In the genomic region with DNA sequence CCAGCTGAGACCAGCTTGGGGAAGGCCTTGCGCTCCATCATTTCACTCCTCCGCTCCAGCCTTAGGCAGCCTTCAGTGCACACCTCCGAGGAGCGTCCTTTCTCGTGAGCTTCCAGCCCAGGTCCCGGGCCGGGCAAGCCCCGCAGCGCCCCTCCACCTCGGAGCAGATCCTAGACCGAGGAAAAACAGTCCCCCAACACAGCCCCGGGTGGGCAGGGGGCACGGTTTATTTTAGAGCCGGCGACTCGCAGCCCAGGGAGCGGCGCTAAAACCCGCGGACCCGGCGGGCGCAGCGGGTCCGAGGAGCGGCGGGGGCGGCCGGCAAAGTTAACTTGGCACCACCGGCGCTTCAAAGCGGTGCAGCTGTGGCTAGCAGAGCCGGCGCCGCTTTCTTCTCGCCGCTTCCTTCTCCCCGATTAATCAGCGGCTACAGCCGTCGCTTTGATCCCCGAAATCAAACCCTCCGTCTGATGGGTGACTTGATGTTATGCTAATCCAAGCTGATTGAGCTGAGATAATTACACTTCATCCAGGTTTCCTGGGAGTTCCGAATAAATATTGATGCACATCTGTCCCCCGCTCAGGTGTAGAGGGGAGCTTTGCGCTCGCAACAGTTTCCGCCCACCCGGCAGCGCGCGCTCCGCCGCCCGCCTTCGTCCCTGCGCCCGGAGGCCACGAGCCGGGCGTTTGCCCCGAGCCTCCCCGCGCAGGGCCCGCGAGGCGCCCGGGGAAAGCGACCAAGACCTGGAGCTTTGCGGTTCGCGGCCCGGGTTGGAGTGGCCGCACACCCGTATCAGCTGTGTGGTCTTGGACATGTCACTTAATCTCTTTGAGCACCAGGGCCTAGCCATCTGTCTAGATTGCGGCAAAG, we compare ENCODE assay signal across 13 cellular contexts.
DNase-seq lines count a peak whose midpoint lies in the region; ATAC-seq, FAIRE-seq and TF ChIP-seq lines count a peak whose summit lies in the region.
"Had no signal": no experiment of that assay in that cellular context is flagged by ENCODE, and none has a peak within 500 bp of the region (broad histone marks: within the 10 kb centered on the region; RNA-seq: fewer than 3 reads in every experiment).

No MANE protein-coding gene starts in this region.

- H3K36me3 ChIP-seq in right atrium auricular region = no peaks in the 10 kb centered on the region
- H3K36me3 ChIP-seq in kidney (ENCODE audit: control insufficient read depth in 1 of 2, insufficient read depth in 2 of 2, low read length in 2 of 2) = no peaks in the 10 kb centered on the region
- H3K36me3 ChIP-seq in esophagus muscularis mucosa = no peaks in the 10 kb centered on the region
- H3K36me3 ChIP-seq: pancreas had no signal

- H3K4me1 Mint-ChIP-seq in WTC11 (peaks cover 40% of the 10 kb centered on the region), type B pancreatic cell (ENCODE audit: unreplicated experiment) (no peaks in the 10 kb centered on the region)
- H3K4me1 Mint-ChIP-seq: B cell, T-cell had no signal

- DNase-seq in left ventricle myocardium superior (no peak), right atrium auricular region (ENCODE audit: low spot score) (no peak), WTC11 (ENCODE audit: low spot score) (peak; percentile 56), kidney (peak; percentile 54), type B pancreatic cell (ENCODE audit: extremely low spot score, unreplicated experiment) (no peak), esophagus muscularis mucosa (ENCODE audit: extremely low spot score) (no peak), NK-92 (lab: John Stamatoyannopoulos, UW; ENCODE audit: unreplicated experiment) (no peak)
- DNase-seq: activated gamma-delta T cell treated with Interleukin-2 at 50 U/mL for 16 hours; pancreas; stimulated activated naive CD4-positive, alpha-beta T cell; T-cell had no signal

- H3K4me1 ChIP-seq in right atrium auricular region = peaks cover 0 to 20% of the 10 kb centered on the region in 2 donors
- no peaks in the 10 kb centered on the region for H3K4me1 ChIP-seq in kidney (ENCODE audit: control insufficient read depth in 1 of 2, insufficient read depth in 1 of 2, low read depth in 1 of 2, low read length in 2 of 2)
- H3K4me1 ChIP-seq in esophagus muscularis mucosa = peaks cover 0 to 25% (median 21%) of the 10 kb centered on the region in 4 donors
- H3K4me1 ChIP-seq: pancreas had no signal

- no peak for TF ChIP-seq CTCF in right atrium auricular region (IDR thresholded peaks at IDR 0.05)
- no peak for TF ChIP-seq CTCF in WTC11 (IDR thresholded peaks at IDR 0.05)
- no peak for TF ChIP-seq CTCF in kidney (IDR thresholded peaks at IDR 0.05; ENCODE audit: borderline replicate concordance, extremely low read depth, insufficient read depth)
- no peak for TF ChIP-seq CTCF in type B pancreatic cell (conservative IDR thresholded peaks at IDR 0.05)
- no peak for TF ChIP-seq CTCF in esophagus muscularis mucosa (IDR thresholded peaks at IDR 0.05)

- FAIRE-seq in kidney (lab: Jason Lieb, UNC) = no peak
- FAIRE-seq: pancreas had no signal

- H3K27ac ChIP-seq in right atrium auricular region (no peak overlapping the region), kidney (ENCODE audit: low read depth in 2 of 2, low read length in 2 of 2) (no peak overlapping the region), esophagus muscularis mucosa (replicated peaks in 1 of 4) (no peak overlapping the region)
- H3K27ac ChIP-seq: pancreas had no signal

- H3K4me3 ChIP-seq in right atrium auricular region (peak overlapping the region in 1 of 2 donors; percentile 8), kidney (ENCODE audit: low read length in 2 of 2) (no peak overlapping the region), esophagus muscularis mucosa (peak overlapping the region in 2 of 4 donors; percentile 24 to 36)

- no peak for TF ChIP-seq POLR2A in esophagus muscularis mucosa (IDR thresholded peaks at IDR 0.05; ENCODE audit: low read depth)

- 6% methylated on average over 43 of the region's 76 CpGs for WGBS in esophagus muscularis mucosa

- H3K36me3 Mint-ChIP-seq in WTC11 (no peaks in the 10 kb centered on the region), type B pancreatic cell (no peaks in the 10 kb centered on the region)
- H3K36me3 Mint-ChIP-seq: T-cell had no signal

- CTCF ChIA-PET in WTC11 (lab: Charles Lee) = interaction anchor here (0.9 to 3.4 kb wide), 13 partner anchors 25 to 299 kb away, joined by 3 to 16 read pairs (median 6); no protein-coding TSS in a partner anchor

- peaks cover 7 to 13% of the 10 kb centered on the region in 2 donors for H3K27me3 ChIP-seq in right atrium auricular region
- H3K27me3 ChIP-seq in esophagus muscularis mucosa = peaks cover 0 to 84% (median 20%) of the 10 kb centered on the region in 4 donors

- H3K4me3 Mint-ChIP-seq in WTC11 = peak overlapping the region; percentile 64
- peak overlapping the region; percentile 78 for H3K4me3 Mint-ChIP-seq in type B pancreatic cell
- H3K4me3 Mint-ChIP-seq: B cell, T-cell had no signal

- POLR2A ChIA-PET in WTC11 (lab: Charles Lee) = interaction anchor here (0.6 kb wide), 1 partner anchor 95 kb away, joined by 3 read pairs; no protein-coding TSS in a partner anchor

- no peaks in the 10 kb centered on the region for H3K9me3 ChIP-seq in right atrium auricular region
- H3K9me3 ChIP-seq in kidney (ENCODE audit: control insufficient read depth in 1 of 2, low read length in 2 of 2) = no peaks in the 10 kb centered on the region
- no peaks in the 10 kb centered on the region for H3K9me3 ChIP-seq in esophagus muscularis mucosa
- H3K9me3 ChIP-seq: pancreas had no signal

- TF ChIP-seq EP300 in esophagus muscularis mucosa (IDR thresholded peaks at IDR 0.05) = no peak

- no peak overlapping the region for H3K9ac ChIP-seq in kidney (ENCODE audit: low read length in 2 of 2)

- intact Hi-C loops in left ventricle myocardium superior (cut with micrococcal nuclease) (no loop called here), kidney (cut with DNase I) (no loop called here), esophagus muscularis mucosa (cut with DNase I) (no loop called here)

- H3K9me3 Mint-ChIP-seq in WTC11 (no peaks in the 10 kb centered on the region), type B pancreatic cell (no peaks in the 10 kb centered on the region)
- H3K9me3 Mint-ChIP-seq: T-cell had no signal

- H3K27ac Mint-ChIP-seq in WTC11 (no peak overlapping the region), type B pancreatic cell (no peak overlapping the region)
- H3K27ac Mint-ChIP-seq: B cell, T-cell had no signal

- ATAC-seq in left ventricle myocardium superior = peak; percentile 21
- peak; percentile 15 for ATAC-seq in WTC11
- no peak for ATAC-seq in GM19463 (IDR thresholded peaks at IDR 0.05; ENCODE audit: unreplicated experiment)
- ATAC-seq: pancreas, T-cell had no signal

- peaks cover 87% of the 10 kb centered on the region for H3K27me3 Mint-ChIP-seq in WTC11 (ENCODE audit: low read depth)
- peaks cover 89% of the 10 kb centered on the region for H3K27me3 Mint-ChIP-seq in type B pancreatic cell

TF ChIP-seq in WTC11, 78 proteins besides CTCF, POLR2A, EP300 and RAD21:
- TF ChIP-seq, protein P1, sequence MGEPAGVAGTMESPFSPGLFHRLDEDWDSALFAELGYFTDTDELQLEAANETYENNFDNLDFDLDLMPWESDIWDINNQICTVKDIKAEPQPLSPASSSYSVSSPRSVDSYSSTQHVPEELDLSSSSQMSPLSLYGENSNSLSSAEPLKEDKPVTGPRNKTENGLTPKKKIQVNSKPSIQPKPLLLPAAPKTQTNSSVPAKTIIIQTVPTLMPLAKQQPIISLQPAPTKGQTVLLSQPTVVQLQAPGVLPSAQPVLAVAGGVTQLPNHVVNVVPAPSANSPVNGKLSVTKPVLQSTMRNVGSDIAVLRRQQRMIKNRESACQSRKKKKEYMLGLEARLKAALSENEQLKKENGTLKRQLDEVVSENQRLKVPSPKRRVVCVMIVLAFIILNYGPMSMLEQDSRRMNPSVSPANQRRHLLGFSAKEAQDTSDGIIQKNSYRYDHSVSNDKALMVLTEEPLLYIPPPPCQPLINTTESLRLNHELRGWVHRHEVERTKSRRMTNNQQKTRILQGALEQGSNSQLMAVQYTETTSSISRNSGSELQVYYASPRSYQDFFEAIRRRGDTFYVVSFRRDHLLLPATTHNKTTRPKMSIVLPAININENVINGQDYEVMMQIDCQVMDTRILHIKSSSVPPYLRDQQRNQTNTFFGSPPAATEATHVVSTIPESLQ (CRISPR knock-in tag; IDR thresholded peaks at IDR 0.05) = no peak
- TF ChIP-seq SP1 (CRISPR knock-in tag; conservative IDR thresholded peaks at IDR 0.05) = 0 out of 2 replicates have a peak, but pooled peaks have one; percentile 1

Comparison
In these comparisons a context has a peak if more than half of its experiments do, and no peak if none do; other contexts are left out.
1. DNase-seq: peak in WTC11 (single experiment) and kidney (single experiment); none in left ventricle myocardium superior (single experiment), right atrium auricular region (single experiment), type B pancreatic cell (single experiment), esophagus muscularis mucosa (single experiment) and NK-92 (single experiment).